In the genomic region with DNA sequence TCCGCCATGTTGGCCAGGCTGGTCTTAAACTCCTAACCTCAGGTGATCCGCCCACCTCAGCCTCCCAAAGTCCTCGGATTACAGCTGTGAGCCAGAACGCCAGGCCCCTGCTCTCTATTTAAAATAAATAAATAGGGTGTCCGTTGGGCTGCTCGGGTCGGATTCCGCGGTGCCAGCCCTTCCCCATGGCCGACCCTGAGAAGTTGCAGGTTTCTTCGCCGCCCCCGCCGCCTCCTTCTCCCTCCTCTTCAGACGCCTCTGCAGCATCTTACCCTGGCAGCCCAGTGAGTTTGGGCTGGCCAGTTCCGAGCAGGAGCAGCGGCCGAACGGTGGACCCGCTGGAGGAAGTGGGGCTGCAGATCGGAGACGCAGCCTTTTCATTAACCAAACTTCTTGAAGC, we compare ENCODE assay signal across 23 cellular contexts. TPM values are rescaled to one million over a fixed set of nuclear protein-coding genes. Genes with fewer than 3 reads are reported as not detected.
"Had no signal": no experiment of that assay in that cellular context is flagged by ENCODE, and none has a peak within 500 bp of the region (broad histone marks: within the 10 kb centered on the region; RNA-seq: fewer than 3 reads in every experiment).

No MANE protein-coding gene starts in this region.

- H3K27ac Mint-ChIP-seq: dendritic cell treated with granulocyte-macrophage colony-stimulating factor and Interleukin-4, amounts not matched to agents 40 ng/mL and 50 ng/mL, for 4 days; effector memory CD8-positive, alpha-beta T cell; memory B cell; natural killer cell treated with Interleukin-12 subunit alpha and Interleukin-12 subunit beta and Interleukin-15 and Interleukin-18, amount 100 ng/mL, for 72 hours had no signal

- H3K9me3 Mint-ChIP-seq: dendritic cell treated with granulocyte-macrophage colony-stimulating factor and Interleukin-4, amounts not matched to agents 40 ng/mL and 50 ng/mL, for 4 days; effector memory CD8-positive, alpha-beta T cell; memory B cell; natural killer cell treated with Interleukin-12 subunit alpha and Interleukin-12 subunit beta and Interleukin-15 and Interleukin-18, amount 100 ng/mL, for 72 hours; type B pancreatic cell had no signal

- H3K27me3 ChIP-seq: esophagus muscularis mucosa, gastroesophageal sphincter, left lung, neutrophil, sigmoid colon, suprapubic skin, thyroid gland had no signal

- H3K4me3 Mint-ChIP-seq: dendritic cell treated with granulocyte-macrophage colony-stimulating factor and Interleukin-4, amounts not matched to agents 40 ng/mL and 50 ng/mL, for 4 days; memory B cell; natural killer cell treated with Interleukin-12 subunit alpha and Interleukin-12 subunit beta and Interleukin-15 and Interleukin-18, amount 100 ng/mL, for 72 hours had no signal

- ATAC-seq: effector memory CD8-positive, alpha-beta T cell; gastroesophageal sphincter; left lung; lower lobe of right lung; natural killer cell treated with Interleukin-12 subunit alpha and Interleukin-12 subunit beta and Interleukin-15 and Interleukin-18, amount 100 ng/mL, for 72 hours; psoas muscle had no signal

- H3K27me3 Mint-ChIP-seq: dendritic cell treated with granulocyte-macrophage colony-stimulating factor and Interleukin-4, amounts not matched to agents 40 ng/mL and 50 ng/mL, for 4 days; effector memory CD8-positive, alpha-beta T cell; memory B cell; natural killer cell treated with Interleukin-12 subunit alpha and Interleukin-12 subunit beta and Interleukin-15 and Interleukin-18, amount 100 ng/mL, for 72 hours; type B pancreatic cell had no signal

- DNase-seq: effector memory CD8-positive, alpha-beta T cell; glutamatergic neuron; islet precursor cell; left lung; lower lobe of right lung; midbrain; psoas muscle; sigmoid colon; stimulated activated CD4-positive, alpha-beta T cell treated with anti-CD3 and anti-CD28 coated beads, Interleukin-12 subunit alpha, Interleukin-12 subunit beta, amount 100 ng/mL, for 4 hours; stimulated activated naive CD4-positive, alpha-beta T cell treated with Interleukin-2 at 50 U/mL for 16 hours; thyroid gland had no signal

- H3K9me3 ChIP-seq: esophagus muscularis mucosa, gastroesophageal sphincter, left lung, lower lobe of right lung, neutrophil, psoas muscle, sigmoid colon, suprapubic skin, thyroid gland had no signal

- H3K4me3 ChIP-seq: esophagus muscularis mucosa, gastroesophageal sphincter, left lung, lower lobe of right lung, psoas muscle, sigmoid colon, skin epidermis, suprapubic skin, thyroid gland had no signal

- H3K27ac ChIP-seq: epithelial cell of prostate, esophagus muscularis mucosa, gastroesophageal sphincter, left lung, lower lobe of right lung, neutrophil, psoas muscle, sigmoid colon, skin epidermis, suprapubic skin, thyroid gland had no signal

RNA-seq across cellular contexts. Expression of gene RGS11, which starts 44.8 kb away (rescaled TPM):
- total RNA-seq: natural killer cell treated with Interleukin-12 subunit alpha and Interleukin-12 subunit beta and Interleukin-15 and Interleukin-18, amount 100 ng/mL, for 72 hours had no signal

RNA-seq across cellular contexts. Expression of gene ARHGDIG, which starts 49.4 kb away (rescaled TPM):
- total RNA-seq: fibroblast of villous mesenchyme; lower lobe of right lung; natural killer cell treated with Interleukin-12 subunit alpha and Interleukin-12 subunit beta and Interleukin-15 and Interleukin-18, amount 100 ng/mL, for 72 hours; osteoblast; suprapubic skin; thyroid gland had no signal

RNA-seq across cellular contexts. Expression of gene HBQ1, which starts 50.7 kb away (rescaled TPM):
- total RNA-seq: fibroblast of villous mesenchyme; gastroesophageal sphincter; left lung; lower lobe of right lung; natural killer cell treated with Interleukin-12 subunit alpha and Interleukin-12 subunit beta and Interleukin-15 and Interleukin-18, amount 100 ng/mL, for 72 hours; osteoblast; sigmoid colon; suprapubic skin; thyroid gland had no signal
- polyA plus RNA-seq: psoas muscle had no signal
